ENCODE assay signal across 1 cellular context in the genomic region with DNA sequence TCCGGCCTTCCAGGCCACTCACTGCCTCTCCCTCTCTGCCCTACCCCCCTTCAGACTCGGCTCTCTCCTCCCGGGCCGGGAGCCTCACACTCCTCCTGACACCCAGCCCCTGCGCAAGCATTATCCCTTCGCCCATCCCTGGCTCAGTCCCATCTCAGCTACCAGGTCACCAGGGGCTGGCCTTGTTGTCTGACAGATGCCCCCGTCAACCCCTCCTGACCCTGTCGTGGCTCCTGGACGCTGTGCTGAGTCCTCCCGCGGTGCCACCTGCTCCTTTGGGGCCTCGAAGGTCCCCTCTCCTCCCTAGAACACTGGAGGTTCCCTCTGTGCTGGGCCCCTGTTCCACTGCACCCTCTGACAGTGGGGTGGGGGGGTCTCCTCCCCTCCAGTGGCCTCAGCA.
TF ChIP-seq lines count a peak whose summit lies in the region.

No MANE protein-coding gene starts in this region.

TF ChIP-seq in H1, 55 proteins besides CTCF, POLR2A, EP300 and RAD21:
- TF ChIP-seq RBBP5 (IDR thresholded peaks at IDR 0.05; ENCODE audit: borderline replicate concordance, low read depth, low read length) = no peak
- no peak for TF ChIP-seq NRF1 (IDR thresholded peaks at IDR 0.05; ENCODE audit: low read depth, low read length)
- TF ChIP-seq SAP30 (IDR thresholded peaks at IDR 0.05; ENCODE audit: insufficient read depth, insufficient replicate concordance, low read length) = no peak
- no peak for TF ChIP-seq RFX5 (IDR thresholded peaks at IDR 0.05; ENCODE audit: borderline replicate concordance, low read depth, low read length)
- TF ChIP-seq GABPA (IDR thresholded peaks at IDR 0.05; ENCODE audit: borderline replicate concordance, insufficient read depth, low read length) = no peak
- TF ChIP-seq KDM1A (IDR thresholded peaks at IDR 0.05; ENCODE audit: borderline replicate concordance, low read length) = no peak
- no peak for TF ChIP-seq CBX5 (IDR thresholded peaks at IDR 0.05; ENCODE audit: low read depth, low read length)
- no peak for TF ChIP-seq FOSL1 (IDR thresholded peaks at IDR 0.05; ENCODE audit: insufficient read depth, low read depth, low read length)
- no peak for TF ChIP-seq EZH2 (IDR thresholded peaks at IDR 0.05; ENCODE audit: low read depth, low read length, severe bottlenecking)
- TF ChIP-seq HDAC2 (IDR thresholded peaks at IDR 0.05; ENCODE audit: borderline replicate concordance in 1 of 2, low read depth in 2 of 2, low read length in 2 of 2) = no peak
- TF ChIP-seq TAF7 (optimal IDR thresholded peaks at IDR 0.05; ENCODE audit: borderline replicate concordance, low read depth, low read length) = no peak
- no peak for TF ChIP-seq BRCA1 (IDR thresholded peaks at IDR 0.05; ENCODE audit: low read depth, low read length)
- TF ChIP-seq MAFK (IDR thresholded peaks at IDR 0.05; ENCODE audit: low read depth, low read length) = no peak
- TF ChIP-seq CHD1 (IDR thresholded peaks at IDR 0.05; ENCODE audit: low read depth, low read length) = no peak
- no peak for TF ChIP-seq NANOG (IDR thresholded peaks at IDR 0.05; ENCODE audit: insufficient read depth, low read depth, low read length, poor library complexity, severe bottlenecking)
- TF ChIP-seq POU5F1 (IDR thresholded peaks at IDR 0.05; ENCODE audit: low read depth, low read length) = no peak
- no peak for TF ChIP-seq POLR2AphosphoS5 (IDR thresholded peaks at IDR 0.05; ENCODE audit: low read depth, low read length)
- TF ChIP-seq CTBP2 (IDR thresholded peaks at IDR 0.05; ENCODE audit: borderline replicate concordance, insufficient read depth, insufficient read length, low read length) = no peak
- no peak for TF ChIP-seq SP4 (IDR thresholded peaks at IDR 0.05; ENCODE audit: low read length)
